In the genomic region with DNA sequence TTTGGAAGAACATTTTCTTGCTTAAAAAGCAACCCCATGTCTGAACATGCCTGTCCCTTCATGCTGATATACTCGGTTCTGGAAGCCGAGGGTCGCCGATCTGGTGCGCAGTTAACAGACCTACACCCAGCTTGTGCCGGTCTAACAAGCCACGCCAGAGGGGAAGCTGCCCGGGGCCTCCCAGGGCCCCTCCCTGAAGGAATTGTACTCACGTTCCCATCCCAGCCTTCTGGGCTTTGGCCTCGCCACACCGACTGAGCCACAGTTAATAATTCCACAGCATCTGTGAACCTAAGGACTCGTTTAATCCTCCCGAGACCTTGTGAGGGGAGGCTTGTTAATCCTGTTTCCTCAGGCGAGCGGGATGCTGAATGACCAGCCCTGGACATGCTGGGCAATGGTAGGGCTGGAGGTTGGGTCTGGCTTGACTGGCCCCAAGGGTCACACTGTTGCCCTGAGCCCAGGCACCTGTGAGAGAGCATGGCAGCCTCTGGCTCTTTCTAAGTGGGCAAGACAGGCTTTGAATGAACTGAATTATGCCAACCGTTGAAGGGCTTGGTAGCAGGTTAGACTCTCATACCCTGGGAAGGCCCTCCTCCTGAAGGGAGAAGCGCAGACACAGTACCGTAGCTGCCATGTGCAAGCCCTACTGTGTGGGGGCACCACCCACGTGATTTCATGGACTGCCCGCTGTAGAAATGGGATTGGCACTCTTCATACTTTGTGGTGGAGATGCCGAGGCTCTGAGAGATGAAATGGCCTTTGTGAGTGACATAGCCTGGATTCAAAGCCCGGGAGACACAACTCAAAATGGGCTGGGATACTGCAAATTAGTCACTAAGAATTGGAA, we compare ENCODE assay signal across 22 cellular contexts. TPM values are rescaled to one million over a fixed set of nuclear protein-coding genes. Genes with fewer than 3 reads are reported as not detected.
DNase-seq lines count a peak whose midpoint lies in the region; ATAC-seq, FAIRE-seq and TF ChIP-seq lines count a peak whose summit lies in the region.
"Had no signal": no experiment of that assay in that cellular context is flagged by ENCODE, and none has a peak within 500 bp of the region (broad histone marks: within the 10 kb centered on the region; RNA-seq: fewer than 3 reads in every experiment).

No MANE protein-coding gene starts in this region.

- H3K9me3 ChIP-seq in WERI-Rb-1 (ENCODE audit: severe bottlenecking): no peaks in the 10 kb centered on the region
- H3K9me3 ChIP-seq in sigmoid colon: no peaks in the 10 kb centered on the region
- no peaks in the 10 kb centered on the region for H3K9me3 ChIP-seq in uterus
- H3K9me3 ChIP-seq: Caco-2, SJCRH30 had no signal

- H3K23ac ChIP-seq in mesendoderm (ENCODE audit: low read length): no peak overlapping the region

- no CpG with 5 or more reads among the region's 22 CpGs for WGBS in mesendoderm (ENCODE audit: extremely low coverage, insufficient coverage, low lambda C conversion rate)
- 91% methylated on average over 22 of the region's 22 CpGs for WGBS in sigmoid colon, 2 donors

- H3K27me3 ChIP-seq in WERI-Rb-1 (ENCODE audit: insufficient read depth, low read depth, severe bottlenecking): no peaks in the 10 kb centered on the region
- H3K27me3 ChIP-seq in mesendoderm (ENCODE audit: insufficient read depth, low read length, poor library complexity): no peaks in the 10 kb centered on the region
- no peaks in the 10 kb centered on the region for H3K27me3 ChIP-seq in sigmoid colon
- H3K27me3 ChIP-seq in uterus: no peaks in the 10 kb centered on the region
- H3K27me3 ChIP-seq: SJCRH30 had no signal

- H3K4me1 ChIP-seq in mesendoderm (ENCODE audit: control insufficient read depth, low read depth, low read length) (peaks cover 14% of the 10 kb centered on the region), sigmoid colon (no peaks in the 10 kb centered on the region), uterus (no peaks in the 10 kb centered on the region)

- intact Hi-C loops in sigmoid colon (cut with DNase I) (no loop called here), uterus (cut with DNase I; ENCODE audit: low total_unique reads) (no loop called here)

- no peak overlapping the region for H2BK120ac ChIP-seq in mesendoderm (ENCODE audit: low read depth, low read length)

- no peak for TF ChIP-seq EP300 in sigmoid colon (IDR thresholded peaks at IDR 0.05)

- no peak overlapping the region for H4K5ac ChIP-seq in mesendoderm (ENCODE audit: low read length)

- ATAC-seq in GM19324 (IDR thresholded peaks at IDR 0.05; ENCODE audit: low FRiP score, unreplicated experiment): no peak

- no peaks in the 10 kb centered on the region for H3K79me2 ChIP-seq in mesendoderm (ENCODE audit: control insufficient read depth, insufficient read depth, low read length)

- no peak overlapping the region for H2BK5ac ChIP-seq in mesendoderm (ENCODE audit: low read length)

- H3K4me3 ChIP-seq in WERI-Rb-1 (ENCODE audit: low read depth, low read length): no peak overlapping the region
- no peak overlapping the region for H3K4me3 ChIP-seq in mesendoderm (ENCODE audit: low read length)
- H3K4me3 ChIP-seq in sigmoid colon: no peak overlapping the region
- no peak overlapping the region for H3K4me3 ChIP-seq in uterus
- H3K4me3 ChIP-seq: SJCRH30 had no signal

- H3K27ac ChIP-seq in WERI-Rb-1: peak overlapping the region; percentile 76
- H3K27ac ChIP-seq in mesendoderm (ENCODE audit: low read depth, low read length): no peak overlapping the region
- H3K27ac ChIP-seq in sigmoid colon: no peak overlapping the region
- H3K27ac ChIP-seq in uterus: no peak overlapping the region
- H3K27ac ChIP-seq: SJCRH30 had no signal

- TF ChIP-seq POLR2A in sigmoid colon (IDR thresholded peaks at IDR 0.05) (no peak), uterus (IDR thresholded peaks at IDR 0.05) (no peak)

- H4K8ac ChIP-seq in mesendoderm (ENCODE audit: low read depth, low read length): no peak overlapping the region

- peak overlapping the region; percentile 93 for H2AK5ac ChIP-seq in mesendoderm (ENCODE audit: low read length)

- H3K36me3 ChIP-seq in WERI-Rb-1 (no peaks in the 10 kb centered on the region), mesendoderm (ENCODE audit: control insufficient read depth, insufficient read depth, low read length) (no peaks in the 10 kb centered on the region), sigmoid colon (no peaks in the 10 kb centered on the region), uterus (no peaks in the 10 kb centered on the region)
- H3K36me3 ChIP-seq: SJCRH30 had no signal

- FAIRE-seq in D721Med (lab: Jason Lieb, UNC): peak; percentile 86
- FAIRE-seq: GM19239 had no signal

- no peak overlapping the region for H3K4ac ChIP-seq in mesendoderm (ENCODE audit: low read depth, low read length)

- H3K4me2 ChIP-seq in mesendoderm (ENCODE audit: low read length): no peak overlapping the region

- H3K56ac ChIP-seq in mesendoderm (ENCODE audit: low read length): peak overlapping the region; percentile 38

- no peaks in the 10 kb centered on the region for H3K79me1 ChIP-seq in mesendoderm (ENCODE audit: low read length)

- TF ChIP-seq CTCF in D721Med (IDR thresholded peaks at IDR 0.05; ENCODE audit: insufficient read depth, missing control alignments) (no peak), WERI-Rb-1 (IDR thresholded peaks at IDR 0.05; ENCODE audit: low read depth, low read length) (no peak), sigmoid colon (IDR thresholded peaks at IDR 0.05) (no peak), uterus (IDR thresholded peaks at IDR 0.05) (no peak)

- DNase-seq in D721Med (ENCODE audit: insufficient read length, low spot score): peak; percentile 82
- DNase-seq in WERI-Rb-1: peak; percentile 94
- no peak for DNase-seq in mesendoderm
- peak; percentile 46 for DNase-seq in sigmoid colon
- DNase-seq in uterus: no peak
- no peak for DNase-seq in GM19238 (ENCODE audit: insufficient read length, low spot score)
- DNase-seq: Caco-2; EL; H9; IMR-90; Kasumi-1; NCI-H1105; NCI-H1694; NCI-H2107; NCI-H226; NCI-H526 treated with DMSO at 0.1 percent for 48 hours; NK-92 treated with Interleukin-12 subunit alpha and Interleukin-12 subunit beta, amount 100 ng/mL, for 24 hours; OCI-M1; RPMI8226; SJCRH30 had no signal

- H2BK15ac ChIP-seq in mesendoderm (replicated peaks; ENCODE audit: low read depth): no peak overlapping the region

- H3K9ac ChIP-seq in mesendoderm (ENCODE audit: low read length): no peak overlapping the region

- no peak overlapping the region for H3K18ac ChIP-seq in mesendoderm (ENCODE audit: low read length)

RNA-seq across cellular contexts. Expression of a gene that starts 27.9 kb away (rescaled TPM):
- 131 TPM for polyA plus RNA-seq in mesendoderm (2013, experiment 1 of 2)
- 130 TPM for polyA plus RNA-seq in mesendoderm (2013, experiment 2 of 2)
- total RNA-seq in sigmoid colon (10 to 100 TPM; 44.6 to 84.4 (median 53.7) TPM), uterus (100 to 1,000 TPM in 1 of 4 donors, 10 to 100 TPM in 3; 39.5 to 140 (median 57.6) TPM)
- polyA plus RNA-seq in sigmoid colon: 10 to 100 TPM; 34.8 to 88.2 (median 54.3) TPM

Comparison
In these comparisons a context has a peak if more than half of its experiments do, and no peak if none do; other contexts are left out.
1. DNase-seq: peak in D721Med (single experiment), WERI-Rb-1 (single experiment) and sigmoid colon (single experiment); none in mesendoderm (single experiment), uterus (0 of 2) and GM19238 (single experiment).